1 cellular context compared by ENCODE assay signal in genomic region chr12:7127916-7128626, GRCh38.
TF ChIP-seq lines count a peak whose summit lies in the region.

No MANE protein-coding gene starts in this region.

TF ChIP-seq in HCT116, 20 proteins besides CTCF, POLR2A, EP300 and RAD21 (continued from another document):
- no peak for TF ChIP-seq REST (IDR thresholded peaks at IDR 0.05; ENCODE audit: low read depth)
- no peak for TF ChIP-seq SIN3A (IDR thresholded peaks at IDR 0.05; ENCODE audit: low read depth)
- no peak for TF ChIP-seq ZBTB33 (IDR thresholded peaks at IDR 0.05; ENCODE audit: extremely low read depth, insufficient replicate concordance, low read length)
- no peak for TF ChIP-seq TCF7L2 (IDR thresholded peaks at IDR 0.05; ENCODE audit: borderline replicate concordance, extremely low read depth, insufficient read depth, insufficient read length)
- no peak for TF ChIP-seq JUND (IDR thresholded peaks at IDR 0.05)
- no peak for TF ChIP-seq SRF (IDR thresholded peaks at IDR 0.05; ENCODE audit: low read depth)
- TF ChIP-seq ZNF274 (IDR thresholded peaks at IDR 0.05; ENCODE audit: low read depth, low read length), result no peak
- no peak for TF ChIP-seq SP1 (IDR thresholded peaks at IDR 0.05; ENCODE audit: low read depth)
- no peak for TF ChIP-seq ELF1 (IDR thresholded peaks at IDR 0.05; ENCODE audit: borderline replicate concordance, low read depth)
- TF ChIP-seq POLR2AphosphoS5 (IDR thresholded peaks at IDR 0.05; ENCODE audit: low read depth, low read length), result no peak
